1 cellular context compared by ENCODE assay signal in the genomic region with DNA sequence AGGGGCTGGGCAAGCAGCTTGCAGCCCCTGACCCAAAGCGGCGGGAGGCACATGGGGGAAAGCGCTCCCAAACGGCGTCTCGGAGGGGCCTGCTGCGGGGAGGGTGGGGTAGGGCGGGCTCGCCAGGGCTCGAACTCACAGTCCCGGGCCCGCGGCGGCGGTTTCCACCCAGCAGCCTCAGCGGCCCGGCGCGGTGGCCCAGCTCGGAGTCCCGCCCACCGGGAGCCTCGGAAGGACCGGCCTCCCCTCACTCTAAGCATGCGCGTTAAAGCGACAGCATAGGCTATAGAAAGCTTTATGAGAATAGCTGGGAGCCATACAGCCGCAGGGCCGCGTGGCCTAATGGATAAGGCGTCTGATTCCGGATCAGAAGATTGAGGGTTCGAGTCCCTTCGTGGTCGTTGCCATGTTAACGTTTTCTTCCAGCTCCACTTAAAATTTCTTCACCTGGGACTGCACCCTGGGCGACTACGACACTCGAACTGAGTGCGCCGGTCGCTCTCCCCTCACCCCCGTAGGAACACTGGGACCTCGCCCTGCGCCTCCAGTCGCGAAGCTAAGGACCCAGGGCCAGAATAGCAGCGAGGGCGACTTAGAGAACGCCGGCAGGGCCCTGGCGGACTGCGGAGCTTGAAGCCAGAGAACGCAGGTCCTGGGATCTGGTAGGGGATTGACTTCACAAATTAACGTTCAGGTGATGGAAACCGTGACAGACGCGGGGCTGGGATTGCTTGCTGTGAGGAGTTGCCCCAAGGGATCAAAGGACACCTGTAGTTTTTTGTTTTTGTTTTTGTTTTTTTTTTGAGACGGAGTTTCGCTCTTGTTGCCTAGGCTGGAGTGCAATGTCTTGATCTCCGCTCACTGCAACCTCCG.
A peak's percentile ranks its signal among the peaks of the same experiment; 100 is the strongest.
TF ChIP-seq lines count a peak whose summit lies in the region.

No MANE protein-coding gene starts in this region.

TF ChIP-seq in GM12878, 131 proteins besides CTCF, POLR2A, EP300 and RAD21 (continued from another document):
- TF ChIP-seq HCFC1 (IDR thresholded peaks at IDR 0.05; ENCODE audit: low read length) = peak; percentile 29; the same call in 1 of the 2 replicates
- TF ChIP-seq RELA (IDR thresholded peaks at IDR 0.05; ENCODE audit: borderline replicate concordance, partially characterized antibody) = peak; percentile 93
- no peak; the same call in 1 of the 2 replicates for TF ChIP-seq TCF7 (IDR thresholded peaks at IDR 0.05; ENCODE audit: borderline replicate concordance)
- TF ChIP-seq IKZF2 (IDR thresholded peaks at IDR 0.05) = peak; percentile 51 to 72; a peak in 3 of 4 replicates
- TF ChIP-seq ASH2L (IDR thresholded peaks at IDR 0.05; ENCODE audit: borderline replicate concordance, low read depth) = no peak
- peak; percentile 60; the same call in 1 of the 2 replicates for TF ChIP-seq ZBED1 (IDR thresholded peaks at IDR 0.05; ENCODE audit: borderline replicate concordance)
- no peak for TF ChIP-seq CHD1 (IDR thresholded peaks at IDR 0.05; ENCODE audit: low read depth, low read length)
- TF ChIP-seq, protein P1, sequence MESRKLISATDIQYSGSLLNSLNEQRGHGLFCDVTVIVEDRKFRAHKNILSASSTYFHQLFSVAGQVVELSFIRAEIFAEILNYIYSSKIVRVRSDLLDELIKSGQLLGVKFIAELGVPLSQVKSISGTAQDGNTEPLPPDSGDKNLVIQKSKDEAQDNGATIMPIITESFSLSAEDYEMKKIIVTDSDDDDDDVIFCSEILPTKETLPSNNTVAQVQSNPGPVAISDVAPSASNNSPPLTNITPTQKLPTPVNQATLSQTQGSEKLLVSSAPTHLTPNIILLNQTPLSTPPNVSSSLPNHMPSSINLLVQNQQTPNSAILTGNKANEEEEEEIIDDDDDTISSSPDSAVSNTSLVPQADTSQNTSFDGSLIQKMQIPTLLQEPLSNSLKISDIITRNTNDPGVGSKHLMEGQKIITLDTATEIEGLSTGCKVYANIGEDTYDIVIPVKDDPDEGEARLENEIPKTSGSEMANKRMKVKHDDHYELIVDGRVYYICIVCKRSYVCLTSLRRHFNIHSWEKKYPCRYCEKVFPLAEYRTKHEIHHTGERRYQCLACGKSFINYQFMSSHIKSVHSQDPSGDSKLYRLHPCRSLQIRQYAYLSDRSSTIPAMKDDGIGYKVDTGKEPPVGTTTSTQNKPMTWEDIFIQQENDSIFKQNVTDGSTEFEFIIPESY (IDR thresholded peaks at IDR 0.05) = 0 out of 2 replicates have a peak, but pooled peaks have one; percentile 18
- TF ChIP-seq YY1 (IDR thresholded peaks at IDR 0.05; ENCODE audit: low read depth, low read length) = peak; percentile 56
- no peak; the same call in none of the 2 replicates for TF ChIP-seq GABPA (IDR thresholded peaks at IDR 0.05; ENCODE audit: low read depth)
- TF ChIP-seq, protein P2, sequence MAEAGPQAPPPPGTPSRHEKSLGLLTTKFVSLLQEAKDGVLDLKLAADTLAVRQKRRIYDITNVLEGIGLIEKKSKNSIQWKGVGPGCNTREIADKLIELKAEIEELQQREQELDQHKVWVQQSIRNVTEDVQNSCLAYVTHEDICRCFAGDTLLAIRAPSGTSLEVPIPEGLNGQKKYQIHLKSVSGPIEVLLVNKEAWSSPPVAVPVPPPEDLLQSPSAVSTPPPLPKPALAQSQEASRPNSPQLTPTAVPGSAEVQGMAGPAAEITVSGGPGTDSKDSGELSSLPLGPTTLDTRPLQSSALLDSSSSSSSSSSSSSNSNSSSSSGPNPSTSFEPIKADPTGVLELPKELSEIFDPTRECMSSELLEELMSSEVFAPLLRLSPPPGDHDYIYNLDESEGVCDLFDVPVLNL (IDR thresholded peaks at IDR 0.05; ENCODE audit: low read depth, low read length) = peak; percentile 46; the same call in 1 of the 2 replicates
- TF ChIP-seq ZNF217 (IDR thresholded peaks at IDR 0.05) = peak; percentile 63; the same call in 1 of the 2 replicates
- no peak for TF ChIP-seq MEF2B (IDR thresholded peaks at IDR 0.05; ENCODE audit: partially characterized antibody, poor library complexity, severe bottlenecking)
- 0 out of 2 replicates have a peak, but pooled peaks have one; percentile 34 for TF ChIP-seq NR2F1 (conservative IDR thresholded peaks at IDR 0.05)
- TF ChIP-seq, protein P3, sequence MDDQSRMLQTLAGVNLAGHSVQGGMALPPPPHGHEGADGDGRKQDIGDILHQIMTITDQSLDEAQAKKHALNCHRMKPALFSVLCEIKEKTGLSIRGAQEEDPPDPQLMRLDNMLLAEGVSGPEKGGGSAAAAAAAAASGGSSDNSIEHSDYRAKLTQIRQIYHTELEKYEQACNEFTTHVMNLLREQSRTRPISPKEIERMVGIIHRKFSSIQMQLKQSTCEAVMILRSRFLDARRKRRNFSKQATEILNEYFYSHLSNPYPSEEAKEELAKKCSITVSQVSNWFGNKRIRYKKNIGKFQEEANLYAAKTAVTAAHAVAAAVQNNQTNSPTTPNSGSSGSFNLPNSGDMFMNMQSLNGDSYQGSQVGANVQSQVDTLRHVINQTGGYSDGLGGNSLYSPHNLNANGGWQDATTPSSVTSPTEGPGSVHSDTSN (IDR thresholded peaks at IDR 0.05; ENCODE audit: insufficient replicate concordance, low read depth, low read length) = no peak
- no peak for TF ChIP-seq WRNIP1 (IDR thresholded peaks at IDR 0.05; ENCODE audit: borderline replicate concordance, low read depth, low read length)
- no peak; the same call in 1 of the 2 replicates for TF ChIP-seq NFIC (IDR thresholded peaks at IDR 0.05; ENCODE audit: low read depth, low read length)
- TF ChIP-seq, protein P4, sequence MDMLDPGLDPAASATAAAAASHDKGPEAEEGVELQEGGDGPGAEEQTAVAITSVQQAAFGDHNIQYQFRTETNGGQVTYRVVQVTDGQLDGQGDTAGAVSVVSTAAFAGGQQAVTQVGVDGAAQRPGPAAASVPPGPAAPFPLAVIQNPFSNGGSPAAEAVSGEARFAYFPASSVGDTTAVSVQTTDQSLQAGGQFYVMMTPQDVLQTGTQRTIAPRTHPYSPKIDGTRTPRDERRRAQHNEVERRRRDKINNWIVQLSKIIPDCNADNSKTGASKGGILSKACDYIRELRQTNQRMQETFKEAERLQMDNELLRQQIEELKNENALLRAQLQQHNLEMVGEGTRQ (IDR thresholded peaks at IDR 0.05; ENCODE audit: borderline replicate concordance, low read depth, low read length) = no peak
- TF ChIP-seq, protein P5, sequence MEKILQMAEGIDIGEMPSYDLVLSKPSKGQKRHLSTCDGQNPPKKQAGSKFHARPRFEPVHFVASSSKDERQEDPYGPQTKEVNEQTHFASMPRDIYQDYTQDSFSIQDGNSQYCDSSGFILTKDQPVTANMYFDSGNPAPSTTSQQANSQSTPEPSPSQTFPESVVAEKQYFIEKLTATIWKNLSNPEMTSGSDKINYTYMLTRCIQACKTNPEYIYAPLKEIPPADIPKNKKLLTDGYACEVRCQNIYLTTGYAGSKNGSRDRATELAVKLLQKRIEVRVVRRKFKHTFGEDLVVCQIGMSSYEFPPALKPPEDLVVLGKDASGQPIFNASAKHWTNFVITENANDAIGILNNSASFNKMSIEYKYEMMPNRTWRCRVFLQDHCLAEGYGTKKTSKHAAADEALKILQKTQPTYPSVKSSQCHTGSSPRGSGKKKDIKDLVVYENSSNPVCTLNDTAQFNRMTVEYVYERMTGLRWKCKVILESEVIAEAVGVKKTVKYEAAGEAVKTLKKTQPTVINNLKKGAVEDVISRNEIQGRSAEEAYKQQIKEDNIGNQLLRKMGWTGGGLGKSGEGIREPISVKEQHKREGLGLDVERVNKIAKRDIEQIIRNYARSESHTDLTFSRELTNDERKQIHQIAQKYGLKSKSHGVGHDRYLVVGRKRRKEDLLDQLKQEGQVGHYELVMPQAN (conservative IDR thresholded peaks at IDR 0.05) = peak; percentile 40; the same call in 1 of the 2 replicates
- peak; percentile 15 for TF ChIP-seq CREM (IDR thresholded peaks at IDR 0.05; ENCODE audit: low read depth)
- no peak for TF ChIP-seq MYB (IDR thresholded peaks at IDR 0.05; ENCODE audit: borderline replicate concordance, low read depth, low read length)
- TF ChIP-seq MEF2A (IDR thresholded peaks at IDR 0.05; ENCODE audit: insufficient read depth, low read depth, low read length) = 0 out of 2 replicates have a peak, but pooled peaks have one; percentile 46
- TF ChIP-seq LARP7 (IDR thresholded peaks at IDR 0.05) = peak; percentile 59; the same call in 1 of the 2 replicates
- TF ChIP-seq, protein P6, sequence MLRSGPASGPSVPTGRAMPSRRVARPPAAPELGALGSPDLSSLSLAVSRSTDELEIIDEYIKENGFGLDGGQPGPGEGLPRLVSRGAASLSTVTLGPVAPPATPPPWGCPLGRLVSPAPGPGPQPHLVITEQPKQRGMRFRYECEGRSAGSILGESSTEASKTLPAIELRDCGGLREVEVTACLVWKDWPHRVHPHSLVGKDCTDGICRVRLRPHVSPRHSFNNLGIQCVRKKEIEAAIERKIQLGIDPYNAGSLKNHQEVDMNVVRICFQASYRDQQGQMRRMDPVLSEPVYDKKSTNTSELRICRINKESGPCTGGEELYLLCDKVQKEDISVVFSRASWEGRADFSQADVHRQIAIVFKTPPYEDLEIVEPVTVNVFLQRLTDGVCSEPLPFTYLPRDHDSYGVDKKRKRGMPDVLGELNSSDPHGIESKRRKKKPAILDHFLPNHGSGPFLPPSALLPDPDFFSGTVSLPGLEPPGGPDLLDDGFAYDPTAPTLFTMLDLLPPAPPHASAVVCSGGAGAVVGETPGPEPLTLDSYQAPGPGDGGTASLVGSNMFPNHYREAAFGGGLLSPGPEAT (IDR thresholded peaks at IDR 0.05; ENCODE audit: low read depth) = peak; percentile 38; the same call in 1 of the 2 replicates
- no peak for TF ChIP-seq PAX8 (IDR thresholded peaks at IDR 0.05)
- TF ChIP-seq STAT3 (IDR thresholded peaks at IDR 0.05; ENCODE audit: low read depth, low read length) = no peak
- no peak for TF ChIP-seq SUPT20H (IDR thresholded peaks at IDR 0.05; ENCODE audit: borderline replicate concordance, control insufficient read depth, low read depth, low read length)
- peak; percentile 63; the same call in 1 of the 2 replicates for TF ChIP-seq ZNF207 (IDR thresholded peaks at IDR 0.05; ENCODE audit: borderline replicate concordance)
- TF ChIP-seq, protein P7, sequence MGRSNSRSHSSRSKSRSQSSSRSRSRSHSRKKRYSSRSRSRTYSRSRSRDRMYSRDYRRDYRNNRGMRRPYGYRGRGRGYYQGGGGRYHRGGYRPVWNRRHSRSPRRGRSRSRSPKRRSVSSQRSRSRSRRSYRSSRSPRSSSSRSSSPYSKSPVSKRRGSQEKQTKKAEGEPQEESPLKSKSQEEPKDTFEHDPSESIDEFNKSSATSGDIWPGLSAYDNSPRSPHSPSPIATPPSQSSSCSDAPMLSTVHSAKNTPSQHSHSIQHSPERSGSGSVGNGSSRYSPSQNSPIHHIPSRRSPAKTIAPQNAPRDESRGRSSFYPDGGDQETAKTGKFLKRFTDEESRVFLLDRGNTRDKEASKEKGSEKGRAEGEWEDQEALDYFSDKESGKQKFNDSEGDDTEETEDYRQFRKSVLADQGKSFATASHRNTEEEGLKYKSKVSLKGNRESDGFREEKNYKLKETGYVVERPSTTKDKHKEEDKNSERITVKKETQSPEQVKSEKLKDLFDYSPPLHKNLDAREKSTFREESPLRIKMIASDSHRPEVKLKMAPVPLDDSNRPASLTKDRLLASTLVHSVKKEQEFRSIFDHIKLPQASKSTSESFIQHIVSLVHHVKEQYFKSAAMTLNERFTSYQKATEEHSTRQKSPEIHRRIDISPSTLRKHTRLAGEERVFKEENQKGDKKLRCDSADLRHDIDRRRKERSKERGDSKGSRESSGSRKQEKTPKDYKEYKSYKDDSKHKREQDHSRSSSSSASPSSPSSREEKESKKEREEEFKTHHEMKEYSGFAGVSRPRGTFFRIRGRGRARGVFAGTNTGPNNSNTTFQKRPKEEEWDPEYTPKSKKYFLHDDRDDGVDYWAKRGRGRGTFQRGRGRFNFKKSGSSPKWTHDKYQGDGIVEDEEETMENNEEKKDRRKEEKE (IDR thresholded peaks at IDR 0.05) = no peak
- TF ChIP-seq, protein P8, sequence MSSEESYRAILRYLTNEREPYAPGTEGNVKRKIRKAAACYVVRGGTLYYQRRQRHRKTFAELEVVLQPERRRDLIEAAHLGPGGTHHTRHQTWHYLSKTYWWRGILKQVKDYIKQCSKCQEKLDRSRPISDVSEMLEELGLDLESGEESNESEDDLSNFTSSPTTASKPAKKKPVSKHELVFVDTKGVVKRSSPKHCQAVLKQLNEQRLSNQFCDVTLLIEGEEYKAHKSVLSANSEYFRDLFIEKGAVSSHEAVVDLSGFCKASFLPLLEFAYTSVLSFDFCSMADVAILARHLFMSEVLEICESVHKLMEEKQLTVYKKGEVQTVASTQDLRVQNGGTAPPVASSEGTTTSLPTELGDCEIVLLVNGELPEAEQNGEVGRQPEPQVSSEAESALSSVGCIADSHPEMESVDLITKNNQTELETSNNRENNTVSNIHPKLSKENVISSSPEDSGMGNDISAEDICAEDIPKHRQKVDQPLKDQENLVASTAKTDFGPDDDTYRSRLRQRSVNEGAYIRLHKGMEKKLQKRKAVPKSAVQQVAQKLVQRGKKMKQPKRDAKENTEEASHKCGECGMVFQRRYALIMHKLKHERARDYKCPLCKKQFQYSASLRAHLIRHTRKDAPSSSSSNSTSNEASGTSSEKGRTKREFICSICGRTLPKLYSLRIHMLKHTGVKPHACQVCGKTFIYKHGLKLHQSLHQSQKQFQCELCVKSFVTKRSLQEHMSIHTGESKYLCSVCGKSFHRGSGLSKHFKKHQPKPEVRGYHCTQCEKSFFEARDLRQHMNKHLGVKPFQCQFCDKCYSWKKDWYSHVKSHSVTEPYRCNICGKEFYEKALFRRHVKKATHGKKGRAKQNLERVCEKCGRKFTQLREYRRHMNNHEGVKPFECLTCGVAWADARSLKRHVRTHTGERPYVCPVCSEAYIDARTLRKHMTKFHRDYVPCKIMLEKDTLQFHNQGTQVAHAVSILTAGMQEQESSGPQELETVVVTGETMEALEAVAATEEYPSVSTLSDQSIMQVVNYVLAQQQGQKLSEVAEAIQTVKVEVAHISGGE (CRISPR knock-in tag; IDR thresholded peaks at IDR 0.05) = no peak
- TF ChIP-seq ZNF24 (IDR thresholded peaks at IDR 0.05) = peak; percentile 100
- TF ChIP-seq NBN (IDR thresholded peaks at IDR 0.05) = peak; percentile 94
